ENCODE assay signal across 1 cellular context in the genomic region with DNA sequence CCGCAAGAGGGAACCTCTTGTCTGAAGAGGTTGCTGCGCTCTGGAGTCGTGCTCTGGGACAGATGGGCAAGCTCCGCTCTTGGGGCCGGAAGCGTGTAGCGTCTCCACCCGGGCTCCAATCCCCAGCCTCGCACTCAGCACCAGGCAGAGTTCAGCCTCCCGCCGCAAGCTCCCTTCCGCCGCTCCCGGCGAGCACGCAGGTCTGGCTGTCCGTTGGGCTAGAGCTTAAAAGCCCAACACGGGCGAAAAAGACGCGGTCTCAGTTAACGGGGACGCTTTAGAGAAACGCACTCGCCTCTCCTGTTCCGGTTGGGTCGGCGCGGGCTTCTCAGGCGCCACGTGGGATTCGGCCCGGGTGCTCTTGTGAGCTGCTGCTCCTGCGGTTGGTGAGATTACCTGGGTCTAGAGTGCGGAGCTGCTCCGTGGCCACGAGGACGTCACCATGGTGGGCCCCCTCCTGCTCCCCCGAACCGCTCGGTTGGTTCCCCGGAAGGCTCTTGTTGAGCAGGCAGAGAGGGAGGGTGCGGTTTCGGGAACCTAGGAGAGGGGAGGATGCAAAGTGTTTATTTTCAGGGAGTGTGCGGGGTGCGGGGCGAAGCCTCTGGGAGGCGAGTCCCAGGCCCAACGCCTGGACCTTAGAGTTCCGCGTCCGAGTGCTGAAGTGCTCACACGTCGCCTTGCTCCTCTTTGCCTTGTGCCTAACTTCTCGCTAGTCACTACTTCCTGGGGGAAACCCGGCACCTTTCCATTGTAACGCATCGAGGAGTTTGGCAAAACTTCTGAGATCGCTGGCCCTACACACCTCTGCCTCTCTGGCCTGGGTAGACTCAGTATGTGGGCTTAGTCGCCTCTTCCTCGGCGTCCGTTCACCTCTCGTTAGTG.
A peak's percentile ranks its signal among the peaks of the same experiment; 100 is the strongest.
TF ChIP-seq lines count a peak whose summit lies in the region.

A gene (plus strand): TSS at position 331 of the 882 bp plus-strand sequence. CDS start 112 bp downstream, at position 443.

TF ChIP-seq in HepG2, 621 proteins besides CTCF, POLR2A, EP300 and RAD21 (continued from another document and continues in another):
- TF ChIP-seq, protein P1, sequence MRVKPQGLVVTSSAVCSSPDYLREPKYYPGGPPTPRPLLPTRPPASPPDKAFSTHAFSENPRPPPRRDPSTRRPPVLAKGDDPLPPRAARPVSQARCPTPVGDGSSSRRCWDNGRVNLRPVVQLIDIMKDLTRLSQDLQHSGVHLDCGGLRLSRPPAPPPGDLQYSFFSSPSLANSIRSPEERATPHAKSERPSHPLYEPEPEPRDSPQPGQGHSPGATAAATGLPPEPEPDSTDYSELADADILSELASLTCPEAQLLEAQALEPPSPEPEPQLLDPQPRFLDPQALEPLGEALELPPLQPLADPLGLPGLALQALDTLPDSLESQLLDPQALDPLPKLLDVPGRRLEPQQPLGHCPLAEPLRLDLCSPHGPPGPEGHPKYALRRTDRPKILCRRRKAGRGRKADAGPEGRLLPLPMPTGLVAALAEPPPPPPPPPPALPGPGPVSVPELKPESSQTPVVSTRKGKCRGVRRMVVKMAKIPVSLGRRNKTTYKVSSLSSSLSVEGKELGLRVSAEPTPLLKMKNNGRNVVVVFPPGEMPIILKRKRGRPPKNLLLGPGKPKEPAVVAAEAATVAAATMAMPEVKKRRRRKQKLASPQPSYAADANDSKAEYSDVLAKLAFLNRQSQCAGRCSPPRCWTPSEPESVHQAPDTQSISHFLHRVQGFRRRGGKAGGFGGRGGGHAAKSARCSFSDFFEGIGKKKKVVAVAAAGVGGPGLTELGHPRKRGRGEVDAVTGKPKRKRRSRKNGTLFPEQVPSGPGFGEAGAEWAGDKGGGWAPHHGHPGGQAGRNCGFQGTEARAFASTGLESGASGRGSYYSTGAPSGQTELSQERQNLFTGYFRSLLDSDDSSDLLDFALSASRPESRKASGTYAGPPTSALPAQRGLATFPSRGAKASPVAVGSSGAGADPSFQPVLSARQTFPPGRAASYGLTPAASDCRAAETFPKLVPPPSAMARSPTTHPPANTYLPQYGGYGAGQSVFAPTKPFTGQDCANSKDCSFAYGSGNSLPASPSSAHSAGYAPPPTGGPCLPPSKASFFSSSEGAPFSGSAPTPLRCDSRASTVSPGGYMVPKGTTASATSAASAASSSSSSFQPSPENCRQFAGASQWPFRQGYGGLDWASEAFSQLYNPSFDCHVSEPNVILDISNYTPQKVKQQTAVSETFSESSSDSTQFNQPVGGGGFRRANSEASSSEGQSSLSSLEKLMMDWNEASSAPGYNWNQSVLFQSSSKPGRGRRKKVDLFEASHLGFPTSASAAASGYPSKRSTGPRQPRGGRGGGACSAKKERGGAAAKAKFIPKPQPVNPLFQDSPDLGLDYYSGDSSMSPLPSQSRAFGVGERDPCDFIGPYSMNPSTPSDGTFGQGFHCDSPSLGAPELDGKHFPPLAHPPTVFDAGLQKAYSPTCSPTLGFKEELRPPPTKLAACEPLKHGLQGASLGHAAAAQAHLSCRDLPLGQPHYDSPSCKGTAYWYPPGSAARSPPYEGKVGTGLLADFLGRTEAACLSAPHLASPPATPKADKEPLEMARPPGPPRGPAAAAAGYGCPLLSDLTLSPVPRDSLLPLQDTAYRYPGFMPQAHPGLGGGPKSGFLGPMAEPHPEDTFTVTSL (CRISPR knock-in tag; IDR thresholded peaks at IDR 0.05; ENCODE audit: borderline replicate concordance) = peak; percentile 32; the same call in 1 of the 2 replicates
- TF ChIP-seq SALL1 (CRISPR knock-in tag; IDR thresholded peaks at IDR 0.05) (peak; percentile 92), SMYD3 (CRISPR knock-in tag; IDR thresholded peaks at IDR 0.05) (peak; percentile 95), ZKSCAN8 (CRISPR knock-in tag; IDR thresholded peaks at IDR 0.05; ENCODE audit: borderline replicate concordance) (peak; percentile 71; the same call in 1 of the 2 replicates), RXRA (CRISPR knock-in tag; IDR thresholded peaks at IDR 0.05) (peak; percentile 87; the same call in 1 of the 2 replicates), PLRG1 (conservative IDR thresholded peaks at IDR 0.05) (no peak), ZBTB7B (CRISPR knock-in tag; IDR thresholded peaks at IDR 0.05) (peak; percentile 52), SIX4 (CRISPR knock-in tag; IDR thresholded peaks at IDR 0.05) (no peak), MIER2 (CRISPR knock-in tag; IDR thresholded peaks at IDR 0.05) (peak; percentile 63; the same call in 1 of the 2 replicates), ZNF766 (CRISPR knock-in tag; IDR thresholded peaks at IDR 0.05; ENCODE audit: borderline replicate concordance) (peak; percentile 98), EEA1 (CRISPR knock-in tag; IDR thresholded peaks at IDR 0.05; ENCODE audit: borderline replicate concordance) (peak; percentile 96; the same call in 1 of the 2 replicates), ATF7 (IDR thresholded peaks at IDR 0.05) (no peak), ATF7 (CRISPR knock-in tag; IDR thresholded peaks at IDR 0.05) (peak; percentile 62), ZNF788 (CRISPR knock-in tag; IDR thresholded peaks at IDR 0.05; ENCODE audit: borderline replicate concordance) (peak; percentile 99), ZNF264 (CRISPR knock-in tag; IDR thresholded peaks at IDR 0.05) (peak; percentile 82; the same call in 1 of the 2 replicates), ZNF484 (CRISPR knock-in tag; IDR thresholded peaks at IDR 0.05; ENCODE audit: borderline replicate concordance, low read depth) (no peak), FOXK2 (IDR thresholded peaks at IDR 0.05) (0 out of 2 replicates have a peak, but pooled peaks have one; percentile 33), KDM2A (CRISPR knock-in tag; IDR thresholded peaks at IDR 0.05; ENCODE audit: borderline replicate concordance, low read depth) (peak; percentile 98), TARDBP (CRISPR knock-in tag; IDR thresholded peaks at IDR 0.05) (peak; percentile 97), ZNF530 (CRISPR knock-in tag; IDR thresholded peaks at IDR 0.05; ENCODE audit: low read depth) (no peak; the same call in 1 of the 2 replicates), TCF12 (IDR thresholded peaks at IDR 0.05) (no peak), TCF12 (CRISPR knock-in tag; IDR thresholded peaks at IDR 0.05) (no peak; the same call in 1 of the 2 replicates), SIN3A (IDR thresholded peaks at IDR 0.05; ENCODE audit: borderline replicate concordance, low read depth, low read length) (peak; percentile 89; the same call in 1 of the 2 replicates), CBX1 (IDR thresholded peaks at IDR 0.05; ENCODE audit: low read depth) (peak; percentile 93), CEBPG (CRISPR knock-in tag; IDR thresholded peaks at IDR 0.05) (peak; percentile 45), CREB1 (IDR thresholded peaks at IDR 0.05) (peak; percentile 57), CREB1 (CRISPR knock-in tag; IDR thresholded peaks at IDR 0.05) (peak; percentile 83), CCAR2 (optimal IDR thresholded peaks at IDR 0.05; ENCODE audit: low read depth, low read length) (no peak)
- TF ChIP-seq, protein P2, sequence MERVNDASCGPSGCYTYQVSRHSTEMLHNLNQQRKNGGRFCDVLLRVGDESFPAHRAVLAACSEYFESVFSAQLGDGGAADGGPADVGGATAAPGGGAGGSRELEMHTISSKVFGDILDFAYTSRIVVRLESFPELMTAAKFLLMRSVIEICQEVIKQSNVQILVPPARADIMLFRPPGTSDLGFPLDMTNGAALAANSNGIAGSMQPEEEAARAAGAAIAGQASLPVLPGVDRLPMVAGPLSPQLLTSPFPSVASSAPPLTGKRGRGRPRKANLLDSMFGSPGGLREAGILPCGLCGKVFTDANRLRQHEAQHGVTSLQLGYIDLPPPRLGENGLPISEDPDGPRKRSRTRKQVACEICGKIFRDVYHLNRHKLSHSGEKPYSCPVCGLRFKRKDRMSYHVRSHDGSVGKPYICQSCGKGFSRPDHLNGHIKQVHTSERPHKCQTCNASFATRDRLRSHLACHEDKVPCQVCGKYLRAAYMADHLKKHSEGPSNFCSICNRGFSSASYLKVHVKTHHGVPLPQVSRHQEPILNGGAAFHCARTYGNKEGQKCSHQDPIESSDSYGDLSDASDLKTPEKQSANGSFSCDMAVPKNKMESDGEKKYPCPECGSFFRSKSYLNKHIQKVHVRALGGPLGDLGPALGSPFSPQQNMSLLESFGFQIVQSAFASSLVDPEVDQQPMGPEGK (CRISPR knock-in tag; IDR thresholded peaks at IDR 0.05) = peak; percentile 65
- TF ChIP-seq, protein P3, sequence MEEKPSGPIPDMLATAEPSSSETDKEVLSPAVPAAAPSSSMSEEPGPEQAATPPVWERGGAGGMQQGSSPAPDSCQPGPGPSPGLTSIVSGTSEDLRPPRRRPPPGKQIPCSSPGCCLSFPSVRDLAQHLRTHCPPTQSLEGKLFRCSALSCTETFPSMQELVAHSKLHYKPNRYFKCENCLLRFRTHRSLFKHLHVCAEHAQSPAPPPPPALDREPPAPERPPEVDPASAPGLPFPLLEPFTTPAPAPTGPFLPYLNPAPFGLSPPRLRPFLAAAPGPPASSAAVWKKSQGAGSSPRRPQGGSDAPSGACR (CRISPR knock-in tag; IDR thresholded peaks at IDR 0.05) = peak; percentile 97
- TF ChIP-seq, protein P4, sequence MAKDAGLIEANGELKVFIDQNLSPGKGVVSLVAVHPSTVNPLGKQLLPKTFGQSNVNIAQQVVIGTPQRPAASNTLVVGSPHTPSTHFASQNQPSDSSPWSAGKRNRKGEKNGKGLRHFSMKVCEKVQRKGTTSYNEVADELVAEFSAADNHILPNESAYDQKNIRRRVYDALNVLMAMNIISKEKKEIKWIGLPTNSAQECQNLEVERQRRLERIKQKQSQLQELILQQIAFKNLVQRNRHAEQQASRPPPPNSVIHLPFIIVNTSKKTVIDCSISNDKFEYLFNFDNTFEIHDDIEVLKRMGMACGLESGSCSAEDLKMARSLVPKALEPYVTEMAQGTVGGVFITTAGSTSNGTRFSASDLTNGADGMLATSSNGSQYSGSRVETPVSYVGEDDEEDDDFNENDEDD (CRISPR knock-in tag; IDR thresholded peaks at IDR 0.05; ENCODE audit: borderline replicate concordance) = peak; percentile 95
- TF ChIP-seq, protein P5, sequence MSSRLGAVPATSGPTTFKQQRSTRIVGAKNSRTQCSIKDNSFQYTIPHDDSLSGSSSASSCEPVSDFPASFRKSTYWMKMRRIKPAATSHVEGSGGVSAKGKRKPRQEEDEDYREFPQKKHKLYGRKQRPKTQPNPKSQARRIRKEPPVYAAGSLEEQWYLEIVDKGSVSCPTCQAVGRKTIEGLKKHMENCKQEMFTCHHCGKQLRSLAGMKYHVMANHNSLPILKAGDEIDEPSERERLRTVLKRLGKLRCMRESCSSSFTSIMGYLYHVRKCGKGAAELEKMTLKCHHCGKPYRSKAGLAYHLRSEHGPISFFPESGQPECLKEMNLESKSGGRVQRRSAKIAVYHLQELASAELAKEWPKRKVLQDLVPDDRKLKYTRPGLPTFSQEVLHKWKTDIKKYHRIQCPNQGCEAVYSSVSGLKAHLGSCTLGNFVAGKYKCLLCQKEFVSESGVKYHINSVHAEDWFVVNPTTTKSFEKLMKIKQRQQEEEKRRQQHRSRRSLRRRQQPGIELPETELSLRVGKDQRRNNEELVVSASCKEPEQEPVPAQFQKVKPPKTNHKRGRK (CRISPR knock-in tag; IDR thresholded peaks at IDR 0.05) = 0 out of 2 replicates have a peak, but pooled peaks have one; percentile 73
- TF ChIP-seq, protein P6, sequence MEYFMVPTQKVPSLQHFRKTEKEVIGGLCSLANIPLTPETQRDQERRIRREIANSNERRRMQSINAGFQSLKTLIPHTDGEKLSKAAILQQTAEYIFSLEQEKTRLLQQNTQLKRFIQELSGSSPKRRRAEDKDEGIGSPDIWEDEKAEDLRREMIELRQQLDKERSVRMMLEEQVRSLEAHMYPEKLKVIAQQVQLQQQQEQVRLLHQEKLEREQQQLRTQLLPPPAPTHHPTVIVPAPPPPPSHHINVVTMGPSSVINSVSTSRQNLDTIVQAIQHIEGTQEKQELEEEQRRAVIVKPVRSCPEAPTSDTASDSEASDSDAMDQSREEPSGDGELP (IDR thresholded peaks at IDR 0.05; ENCODE audit: borderline replicate concordance, low read depth) = peak; percentile 42; the same call in 1 of the 2 replicates
- TF ChIP-seq, protein P7, sequence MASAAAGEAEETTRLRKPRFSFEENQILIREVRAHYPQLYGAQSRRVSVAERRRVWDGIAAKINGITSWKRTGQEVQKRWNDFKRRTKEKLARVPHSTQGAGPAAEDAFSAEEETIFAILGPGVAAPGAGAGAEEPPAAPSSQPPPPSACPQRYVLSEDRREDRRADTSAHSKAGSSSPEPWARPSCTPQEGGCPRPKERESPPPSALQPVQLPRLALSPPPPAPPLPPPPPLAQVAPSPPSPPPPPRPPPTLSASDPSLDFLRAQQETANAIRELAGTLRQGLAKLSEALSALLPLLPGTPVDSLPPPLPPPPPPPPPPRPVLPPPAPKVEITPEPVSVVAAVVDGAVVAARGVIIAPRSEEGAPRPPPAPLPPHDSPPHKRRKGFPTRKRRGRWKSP (CRISPR knock-in tag; IDR thresholded peaks at IDR 0.05) = peak; percentile 94
- TF ChIP-seq, protein P8, sequence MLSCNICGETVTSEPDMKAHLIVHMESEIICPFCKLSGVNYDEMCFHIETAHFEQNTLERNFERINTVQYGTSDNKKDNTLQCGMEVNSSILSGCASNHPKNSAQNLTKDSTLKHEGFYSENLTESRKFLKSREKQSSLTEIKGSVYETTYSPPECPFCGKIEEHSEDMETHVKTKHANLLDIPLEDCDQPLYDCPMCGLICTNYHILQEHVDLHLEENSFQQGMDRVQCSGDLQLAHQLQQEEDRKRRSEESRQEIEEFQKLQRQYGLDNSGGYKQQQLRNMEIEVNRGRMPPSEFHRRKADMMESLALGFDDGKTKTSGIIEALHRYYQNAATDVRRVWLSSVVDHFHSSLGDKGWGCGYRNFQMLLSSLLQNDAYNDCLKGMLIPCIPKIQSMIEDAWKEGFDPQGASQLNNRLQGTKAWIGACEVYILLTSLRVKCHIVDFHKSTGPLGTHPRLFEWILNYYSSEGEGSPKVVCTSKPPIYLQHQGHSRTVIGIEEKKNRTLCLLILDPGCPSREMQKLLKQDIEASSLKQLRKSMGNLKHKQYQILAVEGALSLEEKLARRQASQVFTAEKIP (CRISPR knock-in tag; IDR thresholded peaks at IDR 0.05; ENCODE audit: borderline replicate concordance) = no peak
- TF ChIP-seq, protein P9, sequence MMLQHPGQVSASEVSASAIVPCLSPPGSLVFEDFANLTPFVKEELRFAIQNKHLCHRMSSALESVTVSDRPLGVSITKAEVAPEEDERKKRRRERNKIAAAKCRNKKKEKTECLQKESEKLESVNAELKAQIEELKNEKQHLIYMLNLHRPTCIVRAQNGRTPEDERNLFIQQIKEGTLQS (CRISPR knock-in tag; IDR thresholded peaks at IDR 0.05) = peak; percentile 26; the same call in 1 of the 2 replicates
